ENCODE assay signal across 8 cellular contexts in genomic region chr1:21594935-21595897, GRCh38.
DNase-seq lines count a peak whose midpoint lies in the region; ATAC-seq and TF ChIP-seq lines count a peak whose summit lies in the region.

No MANE protein-coding gene starts in this region.

- TF ChIP-seq POLR2A in HCT116 (IDR thresholded peaks at IDR 0.05; ENCODE audit: borderline replicate concordance, extremely low read depth, insufficient read depth, insufficient read length), result no peak

- H4K20me1 ChIP-seq in HCT116 (ENCODE audit: insufficient read depth), result no peaks in the 10 kb centered on the region

- H3K9me2 ChIP-seq in HCT116 (ENCODE audit: insufficient read depth), result no peaks in the 10 kb centered on the region

- H3K9ac ChIP-seq in HCT116 (ENCODE audit: low read length) (no peak overlapping the region), SK-N-MC (ENCODE audit: insufficient read length) (no peak overlapping the region)

- H3K9me3 ChIP-seq in CD4-positive, alpha-beta T cell (ENCODE audit: control insufficient read depth, low read length), result no peaks in the 10 kb centered on the region
- H3K9me3 ChIP-seq in HCT116 (ENCODE audit: control insufficient read depth in 1 of 2, insufficient read depth in 1 of 2, low read depth in 1 of 2, low read length in 2 of 2) (no peaks in the 10 kb centered on the region), SK-N-MC (ENCODE audit: low read depth, low read length) (no peaks in the 10 kb centered on the region)

- peaks cover 35% of the 10 kb centered on the region for H3K27me3 Mint-ChIP-seq in CD4-positive, alpha-beta T cell

- peaks cover 7 to 13% of the 10 kb centered on the region in 2 experiments; a peak in 3 of 4 replicates for H3K4me1 ChIP-seq in HCT116 (ENCODE audit: control insufficient read depth in 1 of 2, insufficient read depth in 2 of 2, low read length in 2 of 2)

- no peaks in the 10 kb centered on the region for H3K36me3 ChIP-seq in HCT116 (ENCODE audit: control insufficient read depth in 1 of 2, insufficient read depth in 2 of 2, low read length in 2 of 2)
- no peaks in the 10 kb centered on the region for H3K36me3 ChIP-seq in SK-N-MC (ENCODE audit: insufficient read depth, low read length)

- RAD21 ChIA-PET in HCT116 (lab: Charles Lee; ENCODE audit: low non-redundant PET in 1 of 2, low total read pairs in 2 of 2, uncharacterized antibody in 2 of 2, unreplicated experiment in 2 of 2), result interaction anchor here (0.8 to 1.2 kb wide), 3 partner anchors 60 to 221 kb away, joined by 3 read pairs; no protein-coding TSS in a partner anchor

- H3K79me2 ChIP-seq in HCT116 (ENCODE audit: insufficient read depth, low read length), result no peaks in the 10 kb centered on the region

- POLR2A ChIA-PET in CD4-positive, alpha-beta T cell (lab: Charles Lee), result no interaction called here
- POLR2A ChIA-PET in HCT116 (lab: Charles Lee), result no interaction called here

- no peak for ATAC-seq in CD4-positive, alpha-beta T cell (ENCODE audit: poor library complexity)
- ATAC-seq in HCT116 (peak; percentile 78), GM21717 (IDR thresholded peaks at IDR 0.05; ENCODE audit: unreplicated experiment) (no peak)

- peak overlapping the region; percentile 20; the same call in 1 of the 2 replicates for H3K4me2 ChIP-seq in HCT116 (ENCODE audit: low read length)

- no TSS peak for BruUV-seq in HCT116 (replicated peaks; lab: Mats Ljungman, UMichigan)

- in situ Hi-C loops in astrocyte of the cerebellum (cut with HindIII; ENCODE audit: low sequenced_read_pairs), result no loop called here

- H3K27me3 ChIP-seq in CD4-positive, alpha-beta T cell (ENCODE audit: control insufficient read depth, insufficient read depth, low read length), result no peaks in the 10 kb centered on the region
- H3K27me3 ChIP-seq in HCT116 (ENCODE audit: insufficient read depth, low read length), result no peaks in the 10 kb centered on the region

- H3K27ac ChIP-seq in CD4-positive, alpha-beta T cell (ENCODE audit: low read depth, low read length), result no peak overlapping the region
- no peak overlapping the region for H3K27ac ChIP-seq in HCT116 (ENCODE audit: low read depth, low read length)
- no peak overlapping the region for H3K27ac ChIP-seq in SK-N-MC

- H2AFZ ChIP-seq in HCT116 (ENCODE audit: low read depth, low read length, poor library complexity, severe bottlenecking), result no peak overlapping the region

- intact Hi-C loops in CD4-positive, alpha-beta T cell (cut with DNase I, micrococcal nuclease), result no loop called here
- intact Hi-C loops in HCT116 (cut with micrococcal nuclease), result loop anchor here (1.0 kb wide), 2 partner anchors 60 to 225 kb away; no protein-coding TSS in a partner anchor

- H3K4me1 Mint-ChIP-seq in CD4-positive, alpha-beta T cell (ENCODE audit: low read depth), result no peaks in the 10 kb centered on the region

- H3K9me3 Mint-ChIP-seq in CD4-positive, alpha-beta T cell, result no peaks in the 10 kb centered on the region

- no peaks in the 10 kb centered on the region for H3K36me3 Mint-ChIP-seq in CD4-positive, alpha-beta T cell (ENCODE audit: low read depth)

- DNase-seq in CD4-positive, alpha-beta T cell, result peak in 7 of 10 experiments; percentile 15 to 48 (median 18)
- DNase-seq in HCT116 (ENCODE audit: low read depth, low spot score) (peak; percentile 23), SK-N-MC (ENCODE audit: low read depth, low spot score) (peak; percentile 42), astrocyte of the cerebellum (ENCODE audit: low read depth) (peak; percentile 11), inferior parietal cortex (ENCODE audit: extremely low spot score) (peak; percentile 62), putamen (ENCODE audit: low spot score) (no peak)
- DNase-seq in stimulated activated CD4-positive, alpha-beta T cell treated with anti-CD3 and anti-CD28 coated beads, Interleukin-4, amount 100 ng/mL, for 48 hours (ENCODE audit: low read depth in 2 of 2), result peak; percentile 59 to 75

- TF ChIP-seq RAD21 in HCT116 (IDR thresholded peaks at IDR 0.05; ENCODE audit: low read depth), result peak; percentile 92

- no peak overlapping the region for H3K27ac Mint-ChIP-seq in CD4-positive, alpha-beta T cell

- H3K4me3 ChIP-seq in HCT116 (replicated peaks in 1 of 2; ENCODE audit: low read depth in 1 of 2, low read length in 2 of 2), result no peak overlapping the region
- H3K4me3 ChIP-seq in SK-N-MC, result no peak overlapping the region
- H3K4me3 ChIP-seq in astrocyte of the cerebellum (ENCODE audit: low read depth, low read length), result no peak overlapping the region

- no peak overlapping the region for H3K4me3 Mint-ChIP-seq in CD4-positive, alpha-beta T cell

- CTCF ChIA-PET in CD4-positive, alpha-beta T cell (lab: Charles Lee), result no interaction called here
- CTCF ChIA-PET in HCT116 (lab: Charles Lee), result interaction anchor here (0.7 to 1.9 kb wide), 7 partner anchors 31 to 227 kb away, joined by 3 to 16 read pairs (median 3); partner anchors contain the start of gene ALPL

- peak; percentile 22 for TF ChIP-seq CTCF in CD4-positive, alpha-beta T cell (IDR thresholded peaks at IDR 0.05)
- TF ChIP-seq CTCF in HCT116 (IDR thresholded peaks at IDR 0.05 in 2 of 3, conservative IDR thresholded peaks at IDR 0.05 in 1 of 3; ENCODE audit: borderline replicate concordance in 1 of 3, insufficient read depth in 1 of 3, low read depth in 2 of 3, low read length in 2 of 3) (peak; percentile 70 to 90 (median 76)), astrocyte of the cerebellum (IDR thresholded peaks at IDR 0.05; ENCODE audit: low read depth, low read length, missing control alignments) (peak; percentile 80)

TF ChIP-seq in HCT116, 20 proteins besides CTCF, POLR2A, EP300 and RAD21:
- TF ChIP-seq SRF (IDR thresholded peaks at IDR 0.05; ENCODE audit: low read depth) (no peak), ZBTB33 (IDR thresholded peaks at IDR 0.05; ENCODE audit: extremely low read depth, insufficient replicate concordance, low read length) (no peak), ATF3 (IDR thresholded peaks at IDR 0.05) (no peak), POLR2AphosphoS5 (IDR thresholded peaks at IDR 0.05; ENCODE audit: low read depth, low read length) (no peak), ZFX (IDR thresholded peaks at IDR 0.05) (no peak), REST (IDR thresholded peaks at IDR 0.05; ENCODE audit: low read depth) (no peak), CBX3 (IDR thresholded peaks at IDR 0.05; ENCODE audit: low read depth) (no peak), TCF7L2 (IDR thresholded peaks at IDR 0.05; ENCODE audit: borderline replicate concordance, extremely low read depth, insufficient read depth, insufficient read length) (no peak), SP1 (IDR thresholded peaks at IDR 0.05; ENCODE audit: low read depth) (no peak), EZH2 (IDR thresholded peaks at IDR 0.05) (no peak), EZH2phosphoT487 (IDR thresholded peaks at IDR 0.05; ENCODE audit: borderline replicate concordance) (no peak), MAX (IDR thresholded peaks at IDR 0.05) (no peak), JUND (IDR thresholded peaks at IDR 0.05) (no peak), EGR1 (IDR thresholded peaks at IDR 0.05; ENCODE audit: low read depth) (no peak)
TF ChIP-seq in HCT116: peak in this region for 0.

Comparison
In these comparisons a context has a peak if more than half of its experiments do, and no peak if none do; other contexts are left out.
1. CTCF ChIP-seq: peak in every context shown above with its lines; median percentile 80 in astrocyte of the cerebellum; 76 in HCT116; 22 in CD4-positive, alpha-beta T cell.